Comparison of ENCODE assay signal across 7 cellular contexts in genomic region chr15:84794148-84794547, GRCh38.
"Had no signal": no experiment of that assay in that cellular context is flagged by ENCODE, and none has a peak within 500 bp of the region (broad histone marks: within the 10 kb centered on the region; RNA-seq: fewer than 3 reads in every experiment).

No MANE protein-coding gene starts in this region.

- DNase-seq: GDM1, GF-D8 had no signal

- ATAC-seq: GM12878 had no signal

- H3K4me3 ChIP-seq: GM12878 had no signal

- FAIRE-seq: GM12891, GM12892, GM18507, GM19239 had no signal
